In genomic region chr1:231517076-231517475, GRCh38 we compare ENCODE assay signal across 26 cellular contexts.
"Had no signal": no experiment of that assay in that cellular context is flagged by ENCODE, and none has a peak within 500 bp of the region (broad histone marks: within the 10 kb centered on the region; RNA-seq: fewer than 3 reads in every experiment).

No MANE protein-coding gene starts in this region.

- H3K27me3 ChIP-seq: breast epithelium, neutrophil, right atrium auricular region, testis, uterus had no signal

- H3K4me1 ChIP-seq: breast epithelium, parathyroid adenoma, right atrium auricular region, testis, uterus had no signal

- H3K9ac ChIP-seq: parathyroid adenoma had no signal

- H3K4me1 Mint-ChIP-seq: activated CD8-positive, alpha-beta memory T cell treated with anti-CD3 and anti-CD28 coated beads, Interleukin-2, amount 10 ng/mL, durations not matched to agents 7 days and 5 days; central memory CD8-positive, alpha-beta T cell; endodermal cell; nephron had no signal

- ATAC-seq: activated CD4-positive, alpha-beta T cell treated with anti-CD3 and anti-CD28 coated beads for 36 hours; activated CD8-positive, alpha-beta memory T cell treated with anti-CD3 and anti-CD28 coated beads, Interleukin-2, amount 10 ng/mL, durations not matched to agents 7 days and 5 days; activated CD8-positive, alpha-beta T cell treated with anti-CD3 and anti-CD28 coated beads, Interleukin-2, amount 10 ng/mL, durations not matched to agents 7 days and 5 days; esophagus mucosa; left cardiac atrium; left ventricle myocardium superior; stimulated activated naive CD8-positive, alpha-beta T cell treated with anti-CD3 and anti-CD28 coated beads, Interleukin-15, Interleukin-2, amounts not matched to agents 100 U/mL and 50 U/mL, for 24 hours had no signal

- H3K4me3 Mint-ChIP-seq: activated CD4-positive, alpha-beta T cell treated with anti-CD3 and anti-CD28 coated beads for 36 hours; activated CD8-positive, alpha-beta memory T cell treated with anti-CD3 and anti-CD28 coated beads, Interleukin-2, amount 10 ng/mL, durations not matched to agents 7 days and 5 days; activated CD8-positive, alpha-beta T cell treated with anti-CD3 and anti-CD28 coated beads, Interleukin-2, amount 10 ng/mL, durations not matched to agents 7 days and 5 days; activated naive CD4-positive, alpha-beta T cell treated with anti-CD3 and anti-CD28 coated beads for 36 hours; activated naive CD8-positive, alpha-beta T cell treated with anti-CD3 and anti-CD28 coated beads for 36 hours; central memory CD8-positive, alpha-beta T cell; dendritic cell treated with granulocyte-macrophage colony-stimulating factor and Interleukin-4, amounts not matched to agents 40 ng/mL and 50 ng/mL, for 4 days; endodermal cell; nephron; type B pancreatic cell had no signal

- H3K4me3 ChIP-seq: breast epithelium, right atrium auricular region, testis, uterus had no signal

- H3K27ac Mint-ChIP-seq: activated CD4-positive, alpha-beta T cell treated with anti-CD3 and anti-CD28 coated beads for 36 hours; activated CD8-positive, alpha-beta memory T cell treated with anti-CD3 and anti-CD28 coated beads, Interleukin-2, amount 10 ng/mL, durations not matched to agents 7 days and 5 days; activated CD8-positive, alpha-beta T cell treated with anti-CD3 and anti-CD28 coated beads, Interleukin-2, amount 10 ng/mL, durations not matched to agents 7 days and 5 days; activated naive CD4-positive, alpha-beta T cell treated with anti-CD3 and anti-CD28 coated beads for 36 hours; activated naive CD8-positive, alpha-beta T cell treated with anti-CD3 and anti-CD28 coated beads for 36 hours; dendritic cell treated with granulocyte-macrophage colony-stimulating factor and Interleukin-4, amounts not matched to agents 40 ng/mL and 50 ng/mL, for 4 days; endodermal cell; nephron; type B pancreatic cell had no signal

- H3K9me3 Mint-ChIP-seq: activated naive CD4-positive, alpha-beta T cell treated with anti-CD3 and anti-CD28 coated beads for 36 hours; activated naive CD8-positive, alpha-beta T cell treated with anti-CD3 and anti-CD28 coated beads for 36 hours; central memory CD8-positive, alpha-beta T cell; dendritic cell treated with granulocyte-macrophage colony-stimulating factor and Interleukin-4, amounts not matched to agents 40 ng/mL and 50 ng/mL, for 4 days; endodermal cell; nephron; type B pancreatic cell had no signal

- H3K79me2 ChIP-seq: parathyroid adenoma had no signal

- H2AFZ ChIP-seq: parathyroid adenoma had no signal

- DNase-seq: activated CD4-positive, alpha-beta T cell treated with anti-CD3 and anti-CD28 coated beads for 36 hours; activated CD4-positive, CD25-positive, alpha-beta regulatory T cell; activated CD8-positive, alpha-beta memory T cell treated with anti-CD3 and anti-CD28 coated beads, Interleukin-2, amount 10 ng/mL, durations not matched to agents 7 days and 5 days; activated CD8-positive, alpha-beta T cell treated with anti-CD3 and anti-CD28 coated beads, Interleukin-2, amount 10 ng/mL, durations not matched to agents 7 days and 5 days; activated effector memory CD4-positive, alpha-beta T cell treated with Interleukin-2 at 50 U/mL for 16 hours; activated naive CD4-positive, alpha-beta T cell treated with anti-CD3 and anti-CD28 coated beads for 36 hours; activated naive CD8-positive, alpha-beta T cell treated with anti-CD3 and anti-CD28 coated beads for 36 hours; amygdala; endodermal cell; glutamatergic neuron; left cardiac atrium; left ventricle myocardium superior; stimulated activated CD4-positive, alpha-beta T cell treated with anti-CD3 and anti-CD28 coated beads, Interleukin-15, amount 100 ng/mL, for 24 hours; stimulated activated CD4-positive, alpha-beta T cell treated with anti-CD3 and anti-CD28 coated beads, Interleukin-2, amount 100 ng/mL, for 24 hours; stimulated activated naive CD8-positive, alpha-beta T cell treated with anti-CD3 and anti-CD28 coated beads, Interleukin-15, Interleukin-2, amounts not matched to agents 100 U/mL and 50 U/mL, for 24 hours; testis; uterus had no signal

- H3K36me3 Mint-ChIP-seq: activated CD8-positive, alpha-beta memory T cell treated with anti-CD3 and anti-CD28 coated beads, Interleukin-2, amount 10 ng/mL, durations not matched to agents 7 days and 5 days; activated naive CD8-positive, alpha-beta T cell treated with anti-CD3 and anti-CD28 coated beads for 36 hours; type B pancreatic cell had no signal

- H3K27me3 Mint-ChIP-seq: dendritic cell treated with granulocyte-macrophage colony-stimulating factor and Interleukin-4, amounts not matched to agents 40 ng/mL and 50 ng/mL, for 4 days had no signal

- H3K27ac ChIP-seq: breast epithelium, neutrophil, parathyroid adenoma, right atrium auricular region, testis, uterus had no signal

- H3K36me3 ChIP-seq: breast epithelium, neutrophil, right atrium auricular region, uterus had no signal

- H3K9me3 ChIP-seq: breast epithelium, neutrophil, right atrium auricular region, testis, uterus had no signal
